ENCODE assay signal across 1 cellular context in genomic region chr12:32331133-32331532, GRCh38.
TF ChIP-seq lines count a peak whose summit lies in the region.

No MANE protein-coding gene starts in this region.

TF ChIP-seq in HEK293, 187 proteins besides CTCF, POLR2A, EP300 and RAD21 (continued from another document):
- TF ChIP-seq ZXDB (tag by site-specific recombination; IDR thresholded peaks at IDR 0.05) (no peak), ZNF2 (tag by site-specific recombination; IDR thresholded peaks at IDR 0.05) (no peak), ATF2 (tag by site-specific recombination; IDR thresholded peaks at IDR 0.05; ENCODE audit: low read depth) (peak; percentile 82), PRDM6 (tag by site-specific recombination; IDR thresholded peaks at IDR 0.05) (no peak), ZBTB11 (tag by site-specific recombination; conservative IDR thresholded peaks at IDR 0.05; ENCODE audit: low read depth) (no peak), ZNF157 (tag by site-specific recombination; IDR thresholded peaks at IDR 0.05) (no peak), ZNF274 (IDR thresholded peaks at IDR 0.05; ENCODE audit: low read length) (no peak), ZNF274 (tag by site-specific recombination; IDR thresholded peaks at IDR 0.05; ENCODE audit: borderline replicate concordance) (no peak), ZNF350 (tag by site-specific recombination; IDR thresholded peaks at IDR 0.05) (no peak), ZBTB1 (tag by site-specific recombination; IDR thresholded peaks at IDR 0.05) (no peak), ZNF488 (tag by site-specific recombination; IDR thresholded peaks at IDR 0.05) (no peak), ZNF366 (tag by site-specific recombination; conservative IDR thresholded peaks at IDR 0.05) (peak; percentile 33; the same call in 1 of the 2 replicates), ZNF239 (tag by site-specific recombination; IDR thresholded peaks at IDR 0.05) (0 out of 2 replicates have a peak, but pooled peaks have one; percentile 21), ZBTB49 (tag by site-specific recombination; IDR thresholded peaks at IDR 0.05; ENCODE audit: low read depth) (no peak), KLF9 (tag by site-specific recombination; IDR thresholded peaks at IDR 0.05; ENCODE audit: low read depth) (no peak), GLIS1 (tag by site-specific recombination; IDR thresholded peaks at IDR 0.05) (no peak), ZBTB20 (tag by site-specific recombination; IDR thresholded peaks at IDR 0.05) (no peak), ZNF629 (tag by site-specific recombination; IDR thresholded peaks at IDR 0.05) (peak; percentile 61), ZNF335 (tag by site-specific recombination; conservative IDR thresholded peaks at IDR 0.05) (0 out of 2 replicates have a peak, but pooled peaks have one; percentile 18), ZSCAN30 (tag by site-specific recombination; IDR thresholded peaks at IDR 0.05) (no peak), ZNF571 (tag by site-specific recombination; IDR thresholded peaks at IDR 0.05) (no peak), ZNF548 (tag by site-specific recombination; IDR thresholded peaks at IDR 0.05) (no peak), MYNN (tag by site-specific recombination; IDR thresholded peaks at IDR 0.05; ENCODE audit: borderline replicate concordance) (no peak), ZNF558 (tag by site-specific recombination; IDR thresholded peaks at IDR 0.05) (no peak), MEIS1 (CRISPR knock-in tag; IDR thresholded peaks at IDR 0.05; ENCODE audit: borderline replicate concordance) (no peak), ZNF664 (tag by site-specific recombination; IDR thresholded peaks at IDR 0.05) (no peak), ZBTB17 (tag by site-specific recombination; IDR thresholded peaks at IDR 0.05) (no peak), ZNF19 (tag by site-specific recombination; IDR thresholded peaks at IDR 0.05; ENCODE audit: low read depth) (no peak)
